29 cellular contexts compared by ENCODE assay signal in genomic region chr2:106537711-106538275, GRCh38.
DNase-seq lines count a peak whose midpoint lies in the region; ATAC-seq, FAIRE-seq and TF ChIP-seq lines count a peak whose summit lies in the region.
"Had no signal": no experiment of that assay in that cellular context is flagged by ENCODE, and none has a peak within 500 bp of the region (broad histone marks: within the 10 kb centered on the region; RNA-seq: fewer than 3 reads in every experiment).

No MANE protein-coding gene starts in this region.

- H3K4me1 Mint-ChIP-seq in dendritic cell treated with granulocyte-macrophage colony-stimulating factor and Interleukin-4, amounts not matched to agents 40 ng/mL and 50 ng/mL, for 4 days (ENCODE audit: low read depth) = peaks cover 57% of the 10 kb centered on the region
- peaks cover 1% of the 10 kb centered on the region for H3K4me1 Mint-ChIP-seq in activated naive CD4-positive, alpha-beta T cell treated with anti-CD3 and anti-CD28 coated beads, Interleukin-2, amount 10 ng/mL, durations not matched to agents 7 days and 5 days

- H3K9me3 ChIP-seq in mucosa of stomach (ENCODE audit: control insufficient read depth, low read length) = no peaks in the 10 kb centered on the region
- H3K9me3 ChIP-seq: stomach had no signal

- H3K4me3 ChIP-seq in mucosa of stomach (ENCODE audit: low read length) = no peak overlapping the region
- H3K4me3 ChIP-seq: dorsolateral prefrontal cortex, GM12878, PC-9, stomach had no signal

- H3K36me3 ChIP-seq in mucosa of stomach (ENCODE audit: control insufficient read depth, insufficient read depth, low read length) = no peaks in the 10 kb centered on the region
- H3K36me3 ChIP-seq: stomach had no signal

- no peaks in the 10 kb centered on the region for H3K27me3 ChIP-seq in mucosa of stomach (ENCODE audit: control insufficient read depth, insufficient read depth, low read length)

- intact Hi-C loops in dendritic cell treated with granulocyte-macrophage colony-stimulating factor and Interleukin-4, amounts not matched to agents 40 ng/mL and 50 ng/mL, for 4 days (cut with micrococcal nuclease) = loop anchor here (2.0 to 5.0 kb wide), 2 partner anchors 345 to 433 kb away; partner anchors contain the start of gene UXS1

- CTCF ChIA-PET in activated naive CD4-positive, alpha-beta T cell treated with anti-CD3 and anti-CD28 coated beads, Interleukin-2, amount 10 ng/mL, durations not matched to agents 7 days and 5 days (lab: Charles Lee) = no interaction called here

- H3K4me3 Mint-ChIP-seq in dendritic cell treated with granulocyte-macrophage colony-stimulating factor and Interleukin-4, amounts not matched to agents 40 ng/mL and 50 ng/mL, for 4 days = peak overlapping the region; percentile 45
- no peak overlapping the region for H3K4me3 Mint-ChIP-seq in activated naive CD4-positive, alpha-beta T cell treated with anti-CD3 and anti-CD28 coated beads, Interleukin-2, amount 10 ng/mL, durations not matched to agents 7 days and 5 days
- H3K4me3 Mint-ChIP-seq: activated naive CD4-positive, alpha-beta T cell treated with anti-CD3 and anti-CD28 coated beads for 36 hours; activated T-cell treated with anti-CD3 and anti-CD28 coated beads, Interleukin-2, amount 50 U/mL, for 72 hours; CD4-positive, alpha-beta memory T cell; H9 had no signal

- DNase-seq in NCI-H345 (lab: John Stamatoyannopoulos, UW) (peak; percentile 8), NCI-H345 treated with DMSO at 0.1 percent for 48 hours (lab: John Stamatoyannopoulos, UW; ENCODE audit: unreplicated experiment) (no peak), CD1c-positive myeloid dendritic cell (ENCODE audit: extremely low spot score) (peak; percentile 87), urothelium cell line (ENCODE audit: low spot score) (no peak)
- no peak for DNase-seq in activated naive CD4-positive, alpha-beta T cell treated with anti-CD3 and anti-CD28 coated beads, Interleukin-2, amount 10 ng/mL, durations not matched to agents 7 days and 5 days
- DNase-seq: activated CD4-positive, alpha-beta T cell treated with anti-CD3 and anti-CD28 coated beads, Interleukin-2, amount 50 U/mL, for 4 hours; activated naive CD4-positive, alpha-beta T cell treated with anti-CD3 and anti-CD28 coated beads for 36 hours; activated T-cell treated with anti-CD3 and anti-CD28 coated beads, Interleukin-2, amount 50 U/mL, for 72 hours; amniotic stem cell; CD4-positive, alpha-beta memory T cell; cerebellar nuclear complex; dorsolateral prefrontal cortex; EL; H9; mammary epithelial cell; NCI-H510A treated with DMSO at 0.1 percent for 48 hours; NK-92 treated with Interleukin-12 subunit alpha and Interleukin-12 subunit beta, amount 100 ng/mL, for 24 hours; PC-9; SHP77 treated with DMSO at 0.1 percent for 48 hours; stimulated activated CD4-positive, alpha-beta T cell treated with anti-CD3 and anti-CD28 coated beads, Interleukin-4, amount 100 ng/mL, for 1 hour; stomach; T-helper 2 cell had no signal

- no peak for FAIRE-seq in urothelium cell line (lab: Jason Lieb, UNC)
- FAIRE-seq: A204.1, frontal cortex, GM12878 had no signal

- no peak for TF ChIP-seq POLR2A in GM18505 (IDR thresholded peaks at IDR 0.05; ENCODE audit: borderline replicate concordance, extremely low read depth, insufficient read depth, insufficient read length)

- ATAC-seq in GM18505 (IDR thresholded peaks at IDR 0.05; ENCODE audit: unreplicated experiment) = no peak
- ATAC-seq: activated T-cell treated with anti-CD3 and anti-CD28 coated beads, Interleukin-2, amount 50 U/mL, for 72 hours had no signal

- no peaks in the 10 kb centered on the region for H3K9me3 Mint-ChIP-seq in dendritic cell treated with granulocyte-macrophage colony-stimulating factor and Interleukin-4, amounts not matched to agents 40 ng/mL and 50 ng/mL, for 4 days
- no peaks in the 10 kb centered on the region for H3K9me3 Mint-ChIP-seq in activated naive CD4-positive, alpha-beta T cell treated with anti-CD3 and anti-CD28 coated beads, Interleukin-2, amount 10 ng/mL, durations not matched to agents 7 days and 5 days
- H3K9me3 Mint-ChIP-seq: activated naive CD4-positive, alpha-beta T cell treated with anti-CD3 and anti-CD28 coated beads for 36 hours; activated T-cell treated with anti-CD3 and anti-CD28 coated beads, Interleukin-2, amount 50 U/mL, for 72 hours; brain; H9 had no signal

- H3K4me1 ChIP-seq in mucosa of stomach (ENCODE audit: control insufficient read depth, insufficient read depth, low read length) = no peaks in the 10 kb centered on the region

- peak overlapping the region; percentile 15 for H3K9ac ChIP-seq in mucosa of stomach (ENCODE audit: low read length)

- H3K36me3 Mint-ChIP-seq in dendritic cell treated with granulocyte-macrophage colony-stimulating factor and Interleukin-4, amounts not matched to agents 40 ng/mL and 50 ng/mL, for 4 days (ENCODE audit: low read depth) = no peaks in the 10 kb centered on the region
- no peaks in the 10 kb centered on the region for H3K36me3 Mint-ChIP-seq in activated naive CD4-positive, alpha-beta T cell treated with anti-CD3 and anti-CD28 coated beads, Interleukin-2, amount 10 ng/mL, durations not matched to agents 7 days and 5 days
- H3K36me3 Mint-ChIP-seq: brain; CD4-positive, alpha-beta memory T cell had no signal

- peak overlapping the region; percentile 93 for H3K27ac Mint-ChIP-seq in dendritic cell treated with granulocyte-macrophage colony-stimulating factor and Interleukin-4, amounts not matched to agents 40 ng/mL and 50 ng/mL, for 4 days
- H3K27ac Mint-ChIP-seq in activated naive CD4-positive, alpha-beta T cell treated with anti-CD3 and anti-CD28 coated beads, Interleukin-2, amount 10 ng/mL, durations not matched to agents 7 days and 5 days = no peak overlapping the region
- H3K27ac Mint-ChIP-seq: activated naive CD4-positive, alpha-beta T cell treated with anti-CD3 and anti-CD28 coated beads for 36 hours; activated T-cell treated with anti-CD3 and anti-CD28 coated beads, Interleukin-2, amount 50 U/mL, for 72 hours; CD4-positive, alpha-beta memory T cell; H9 had no signal

- peaks cover 24% of the 10 kb centered on the region for H3K27me3 Mint-ChIP-seq in dendritic cell treated with granulocyte-macrophage colony-stimulating factor and Interleukin-4, amounts not matched to agents 40 ng/mL and 50 ng/mL, for 4 days
- peaks cover 20% of the 10 kb centered on the region for H3K27me3 Mint-ChIP-seq in activated naive CD4-positive, alpha-beta T cell treated with anti-CD3 and anti-CD28 coated beads, Interleukin-2, amount 10 ng/mL, durations not matched to agents 7 days and 5 days

Comparison
In these comparisons a context has a peak if more than half of its experiments do, and no peak if none do; other contexts are left out.
1. DNase-seq: peak in NCI-H345 (single experiment) and CD1c-positive myeloid dendritic cell (single experiment); none in NCI-H345 treated with DMSO at 0.1 percent for 48 hours (single experiment), urothelium cell line (single experiment) and activated naive CD4-positive, alpha-beta T cell treated with anti-CD3 and anti-CD28 coated beads, Interleukin-2, amount 10 ng/mL, durations not matched to agents 7 days and 5 days (single experiment).